In the genomic region with DNA sequence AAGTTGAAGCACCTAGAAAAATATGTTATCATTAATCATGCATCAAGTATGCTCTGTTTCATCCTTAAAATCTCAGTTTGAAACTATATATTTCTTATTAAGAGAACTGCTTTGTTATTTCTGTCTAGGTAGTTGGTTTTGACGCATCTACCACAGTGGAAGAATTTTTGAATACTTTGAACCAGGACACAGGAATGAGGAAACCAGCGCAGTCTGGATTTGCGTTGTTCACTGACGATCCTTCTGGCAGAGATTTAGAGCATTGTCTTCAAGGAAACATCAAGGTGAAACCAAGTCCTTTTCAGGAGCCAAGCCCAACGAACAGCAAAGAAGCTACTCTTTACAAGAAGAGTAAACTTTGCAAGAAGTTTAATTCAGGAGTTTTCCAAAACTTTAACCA, we compare ENCODE assay signal across 1 cellular context.
TF ChIP-seq lines count a peak whose summit lies in the region.

No MANE protein-coding gene starts in this region.

TF ChIP-seq in SK-N-SH, 30 proteins besides CTCF, POLR2A, EP300 and RAD21 (continued from another document):
- TF ChIP-seq FOXM1 (IDR thresholded peaks at IDR 0.05; ENCODE audit: low read depth) (no peak), FOSL2 (IDR thresholded peaks at IDR 0.05; ENCODE audit: borderline replicate concordance, low read depth) (no peak)
- TF ChIP-seq, protein P1, sequence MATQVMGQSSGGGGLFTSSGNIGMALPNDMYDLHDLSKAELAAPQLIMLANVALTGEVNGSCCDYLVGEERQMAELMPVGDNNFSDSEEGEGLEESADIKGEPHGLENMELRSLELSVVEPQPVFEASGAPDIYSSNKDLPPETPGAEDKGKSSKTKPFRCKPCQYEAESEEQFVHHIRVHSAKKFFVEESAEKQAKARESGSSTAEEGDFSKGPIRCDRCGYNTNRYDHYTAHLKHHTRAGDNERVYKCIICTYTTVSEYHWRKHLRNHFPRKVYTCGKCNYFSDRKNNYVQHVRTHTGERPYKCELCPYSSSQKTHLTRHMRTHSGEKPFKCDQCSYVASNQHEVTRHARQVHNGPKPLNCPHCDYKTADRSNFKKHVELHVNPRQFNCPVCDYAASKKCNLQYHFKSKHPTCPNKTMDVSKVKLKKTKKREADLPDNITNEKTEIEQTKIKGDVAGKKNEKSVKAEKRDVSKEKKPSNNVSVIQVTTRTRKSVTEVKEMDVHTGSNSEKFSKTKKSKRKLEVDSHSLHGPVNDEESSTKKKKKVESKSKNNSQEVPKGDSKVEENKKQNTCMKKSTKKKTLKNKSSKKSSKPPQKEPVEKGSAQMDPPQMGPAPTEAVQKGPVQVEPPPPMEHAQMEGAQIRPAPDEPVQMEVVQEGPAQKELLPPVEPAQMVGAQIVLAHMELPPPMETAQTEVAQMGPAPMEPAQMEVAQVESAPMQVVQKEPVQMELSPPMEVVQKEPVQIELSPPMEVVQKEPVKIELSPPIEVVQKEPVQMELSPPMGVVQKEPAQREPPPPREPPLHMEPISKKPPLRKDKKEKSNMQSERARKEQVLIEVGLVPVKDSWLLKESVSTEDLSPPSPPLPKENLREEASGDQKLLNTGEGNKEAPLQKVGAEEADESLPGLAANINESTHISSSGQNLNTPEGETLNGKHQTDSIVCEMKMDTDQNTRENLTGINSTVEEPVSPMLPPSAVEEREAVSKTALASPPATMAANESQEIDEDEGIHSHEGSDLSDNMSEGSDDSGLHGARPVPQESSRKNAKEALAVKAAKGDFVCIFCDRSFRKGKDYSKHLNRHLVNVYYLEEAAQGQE (IDR thresholded peaks at IDR 0.05; ENCODE audit: low read depth, low read length): no peak
- TF ChIP-seq, protein P2, sequence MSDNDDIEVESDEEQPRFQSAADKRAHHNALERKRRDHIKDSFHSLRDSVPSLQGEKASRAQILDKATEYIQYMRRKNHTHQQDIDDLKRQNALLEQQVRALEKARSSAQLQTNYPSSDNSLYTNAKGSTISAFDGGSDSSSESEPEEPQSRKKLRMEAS (IDR thresholded peaks at IDR 0.05; ENCODE audit: low read depth): no peak
